ENCODE assay signal across 1 cellular context in the genomic region with DNA sequence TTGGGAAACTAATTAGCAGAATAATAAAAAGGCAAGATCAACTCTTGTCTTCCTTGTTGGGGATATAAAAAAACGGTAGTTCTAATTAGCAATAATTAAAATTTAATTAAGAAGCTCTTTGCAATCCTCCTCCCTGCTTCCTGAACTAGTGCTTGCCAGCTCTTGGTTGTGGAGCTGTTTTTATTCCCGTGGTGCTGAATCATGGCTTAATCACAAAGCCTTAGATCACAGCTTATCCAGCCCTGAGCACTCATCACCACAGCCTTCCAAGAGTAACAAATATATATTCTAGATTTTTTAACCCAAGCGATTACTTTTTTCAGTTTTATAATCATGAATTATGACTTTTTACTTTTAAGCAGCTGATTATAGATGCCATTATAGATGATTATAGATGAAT.
A peak's percentile ranks its signal among the peaks of the same experiment; 100 is the strongest.
TF ChIP-seq lines count a peak whose summit lies in the region.

No MANE protein-coding gene starts in this region.

TF ChIP-seq in GM12878, 131 proteins besides CTCF, POLR2A, EP300 and RAD21 (continued from another document):
- TF ChIP-seq, protein P1, sequence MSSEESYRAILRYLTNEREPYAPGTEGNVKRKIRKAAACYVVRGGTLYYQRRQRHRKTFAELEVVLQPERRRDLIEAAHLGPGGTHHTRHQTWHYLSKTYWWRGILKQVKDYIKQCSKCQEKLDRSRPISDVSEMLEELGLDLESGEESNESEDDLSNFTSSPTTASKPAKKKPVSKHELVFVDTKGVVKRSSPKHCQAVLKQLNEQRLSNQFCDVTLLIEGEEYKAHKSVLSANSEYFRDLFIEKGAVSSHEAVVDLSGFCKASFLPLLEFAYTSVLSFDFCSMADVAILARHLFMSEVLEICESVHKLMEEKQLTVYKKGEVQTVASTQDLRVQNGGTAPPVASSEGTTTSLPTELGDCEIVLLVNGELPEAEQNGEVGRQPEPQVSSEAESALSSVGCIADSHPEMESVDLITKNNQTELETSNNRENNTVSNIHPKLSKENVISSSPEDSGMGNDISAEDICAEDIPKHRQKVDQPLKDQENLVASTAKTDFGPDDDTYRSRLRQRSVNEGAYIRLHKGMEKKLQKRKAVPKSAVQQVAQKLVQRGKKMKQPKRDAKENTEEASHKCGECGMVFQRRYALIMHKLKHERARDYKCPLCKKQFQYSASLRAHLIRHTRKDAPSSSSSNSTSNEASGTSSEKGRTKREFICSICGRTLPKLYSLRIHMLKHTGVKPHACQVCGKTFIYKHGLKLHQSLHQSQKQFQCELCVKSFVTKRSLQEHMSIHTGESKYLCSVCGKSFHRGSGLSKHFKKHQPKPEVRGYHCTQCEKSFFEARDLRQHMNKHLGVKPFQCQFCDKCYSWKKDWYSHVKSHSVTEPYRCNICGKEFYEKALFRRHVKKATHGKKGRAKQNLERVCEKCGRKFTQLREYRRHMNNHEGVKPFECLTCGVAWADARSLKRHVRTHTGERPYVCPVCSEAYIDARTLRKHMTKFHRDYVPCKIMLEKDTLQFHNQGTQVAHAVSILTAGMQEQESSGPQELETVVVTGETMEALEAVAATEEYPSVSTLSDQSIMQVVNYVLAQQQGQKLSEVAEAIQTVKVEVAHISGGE (CRISPR knock-in tag; IDR thresholded peaks at IDR 0.05) = no peak
- TF ChIP-seq MLLT1 (IDR thresholded peaks at IDR 0.05) (no peak), TBL1XR1 (IDR thresholded peaks at IDR 0.05; ENCODE audit: low read depth, low read length) (no peak)
- TF ChIP-seq, protein P2, sequence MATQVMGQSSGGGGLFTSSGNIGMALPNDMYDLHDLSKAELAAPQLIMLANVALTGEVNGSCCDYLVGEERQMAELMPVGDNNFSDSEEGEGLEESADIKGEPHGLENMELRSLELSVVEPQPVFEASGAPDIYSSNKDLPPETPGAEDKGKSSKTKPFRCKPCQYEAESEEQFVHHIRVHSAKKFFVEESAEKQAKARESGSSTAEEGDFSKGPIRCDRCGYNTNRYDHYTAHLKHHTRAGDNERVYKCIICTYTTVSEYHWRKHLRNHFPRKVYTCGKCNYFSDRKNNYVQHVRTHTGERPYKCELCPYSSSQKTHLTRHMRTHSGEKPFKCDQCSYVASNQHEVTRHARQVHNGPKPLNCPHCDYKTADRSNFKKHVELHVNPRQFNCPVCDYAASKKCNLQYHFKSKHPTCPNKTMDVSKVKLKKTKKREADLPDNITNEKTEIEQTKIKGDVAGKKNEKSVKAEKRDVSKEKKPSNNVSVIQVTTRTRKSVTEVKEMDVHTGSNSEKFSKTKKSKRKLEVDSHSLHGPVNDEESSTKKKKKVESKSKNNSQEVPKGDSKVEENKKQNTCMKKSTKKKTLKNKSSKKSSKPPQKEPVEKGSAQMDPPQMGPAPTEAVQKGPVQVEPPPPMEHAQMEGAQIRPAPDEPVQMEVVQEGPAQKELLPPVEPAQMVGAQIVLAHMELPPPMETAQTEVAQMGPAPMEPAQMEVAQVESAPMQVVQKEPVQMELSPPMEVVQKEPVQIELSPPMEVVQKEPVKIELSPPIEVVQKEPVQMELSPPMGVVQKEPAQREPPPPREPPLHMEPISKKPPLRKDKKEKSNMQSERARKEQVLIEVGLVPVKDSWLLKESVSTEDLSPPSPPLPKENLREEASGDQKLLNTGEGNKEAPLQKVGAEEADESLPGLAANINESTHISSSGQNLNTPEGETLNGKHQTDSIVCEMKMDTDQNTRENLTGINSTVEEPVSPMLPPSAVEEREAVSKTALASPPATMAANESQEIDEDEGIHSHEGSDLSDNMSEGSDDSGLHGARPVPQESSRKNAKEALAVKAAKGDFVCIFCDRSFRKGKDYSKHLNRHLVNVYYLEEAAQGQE (IDR thresholded peaks at IDR 0.05; ENCODE audit: low read depth, low read length) = peak; percentile 69
